In genomic region chr9:129253820-129254381, GRCh38 we compare ENCODE assay signal across 8 cellular contexts.
DNase-seq lines count a peak whose midpoint lies in the region; ATAC-seq and TF ChIP-seq lines count a peak whose summit lies in the region.

No MANE protein-coding gene starts in this region.

- no peak overlapping the region for H3K9ac ChIP-seq in neural progenitor cell

- H3K36me3 Mint-ChIP-seq in neural progenitor cell: peaks cover 2% of the 10 kb centered on the region
- no peaks in the 10 kb centered on the region for H3K36me3 Mint-ChIP-seq in activated CD8-positive, alpha-beta T cell treated with anti-CD3 and anti-CD28 coated beads for 36 hours (ENCODE audit: low read depth)

- H3K4me3 Mint-ChIP-seq in neural progenitor cell: no peak overlapping the region
- H3K4me3 Mint-ChIP-seq in activated CD8-positive, alpha-beta T cell treated with anti-CD3 and anti-CD28 coated beads for 36 hours: no peak overlapping the region

- no peak for ATAC-seq in activated CD8-positive, alpha-beta T cell treated with anti-CD3 and anti-CD28 coated beads for 36 hours

- H3K27ac ChIP-seq in angular gyrus (ENCODE audit: low read depth, low read length) (peak overlapping the region; percentile 93), neural progenitor cell (no peak overlapping the region), breast epithelium (peak overlapping the region in 1 of 2 donors; percentile 48)
- no peak overlapping the region for H3K27ac ChIP-seq in effector memory CD4-positive, alpha-beta T cell (ENCODE audit: insufficient read depth, low read length, poor library complexity, severe bottlenecking)

- no peaks in the 10 kb centered on the region for H3K9me3 Mint-ChIP-seq in neural progenitor cell
- H3K9me3 Mint-ChIP-seq in activated CD8-positive, alpha-beta T cell treated with anti-CD3 and anti-CD28 coated beads for 36 hours: no peaks in the 10 kb centered on the region

- peak overlapping the region; percentile 30 for H2AFZ ChIP-seq in neural progenitor cell (replicated peaks)

- no peaks in the 10 kb centered on the region for H4K20me1 ChIP-seq in neural progenitor cell (ENCODE audit: low read depth)

- H3K79me2 ChIP-seq in neural progenitor cell (ENCODE audit: low read depth): no peaks in the 10 kb centered on the region

- no peak overlapping the region for H3K4me3 ChIP-seq in neural progenitor cell
- peak overlapping the region in 1 of 3 donors; percentile 31 for H3K4me3 ChIP-seq in breast epithelium
- H3K4me3 ChIP-seq in effector memory CD4-positive, alpha-beta T cell (ENCODE audit: insufficient read depth, low read depth, low read length, poor library complexity, severe bottlenecking): no peak overlapping the region

- H3K4me2 ChIP-seq in neural progenitor cell: no peak overlapping the region

- CTCF ChIA-PET in activated CD8-positive, alpha-beta T cell treated with anti-CD3 and anti-CD28 coated beads for 36 hours (lab: Charles Lee): no interaction called here

- H3K9me3 ChIP-seq in neural progenitor cell (ENCODE audit: low read depth) (no peaks in the 10 kb centered on the region), breast epithelium (no peaks in the 10 kb centered on the region)
- H3K9me3 ChIP-seq in effector memory CD4-positive, alpha-beta T cell (ENCODE audit: control insufficient read depth, low read length): no peaks in the 10 kb centered on the region

- H3K27ac Mint-ChIP-seq in neural progenitor cell: peak overlapping the region; percentile 69
- H3K27ac Mint-ChIP-seq in activated CD8-positive, alpha-beta T cell treated with anti-CD3 and anti-CD28 coated beads for 36 hours: no peak overlapping the region

- TF ChIP-seq CTCF in neural progenitor cell (IDR thresholded peaks at IDR 0.05) (no peak), breast epithelium (IDR thresholded peaks at IDR 0.05) (no peak)
- no peak for TF ChIP-seq CTCF in activated CD8-positive, alpha-beta T cell treated with anti-CD3 and anti-CD28 coated beads for 36 hours (IDR thresholded peaks at IDR 0.05)

- no peak for TF ChIP-seq POLR2A in breast epithelium (IDR thresholded peaks at IDR 0.05)

- H3K4me1 ChIP-seq in neural progenitor cell: peaks cover 20% of the 10 kb centered on the region
- peaks cover 3 to 5% of the 10 kb centered on the region in 2 donors for H3K4me1 ChIP-seq in breast epithelium
- peaks cover 5% of the 10 kb centered on the region for H3K4me1 ChIP-seq in effector memory CD4-positive, alpha-beta T cell (ENCODE audit: control insufficient read depth, insufficient read depth, low read length, poor library complexity, severe bottlenecking)

- intact Hi-C loops in head of caudate nucleus (cut with DNase I): loop anchor here (10.0 kb wide), 1 partner anchor 49 kb away; no protein-coding TSS in a partner anchor
- intact Hi-C loops in breast epithelium (cut with DNase I; ENCODE audit: low total_unique reads): no loop called here
- intact Hi-C loops in activated CD8-positive, alpha-beta T cell treated with anti-CD3 and anti-CD28 coated beads for 36 hours (cut with micrococcal nuclease): no loop called here

- H3K4me1 Mint-ChIP-seq in neural progenitor cell: peaks cover 53% of the 10 kb centered on the region
- peaks cover 10% of the 10 kb centered on the region for H3K4me1 Mint-ChIP-seq in activated CD8-positive, alpha-beta T cell treated with anti-CD3 and anti-CD28 coated beads for 36 hours (ENCODE audit: low read depth)

- H3K27me3 ChIP-seq in neural progenitor cell: peaks cover 23% of the 10 kb centered on the region
- no peaks in the 10 kb centered on the region for H3K27me3 ChIP-seq in breast epithelium
- no peaks in the 10 kb centered on the region for H3K27me3 ChIP-seq in effector memory CD4-positive, alpha-beta T cell (replicated peaks; ENCODE audit: control insufficient read depth, insufficient read depth, low read length, poor library complexity, severe bottlenecking)

- peaks cover 10% of the 10 kb centered on the region for H3F3A ChIP-seq in neural progenitor cell (ENCODE audit: low read depth)

- peaks cover 18% of the 10 kb centered on the region for H3K27me3 Mint-ChIP-seq in neural progenitor cell (ENCODE audit: insufficient read depth, low read depth)
- no peaks in the 10 kb centered on the region for H3K27me3 Mint-ChIP-seq in activated CD8-positive, alpha-beta T cell treated with anti-CD3 and anti-CD28 coated beads for 36 hours

- POLR2A ChIA-PET in activated CD8-positive, alpha-beta T cell treated with anti-CD3 and anti-CD28 coated beads for 36 hours (lab: Charles Lee): interaction anchor here (1.2 kb wide), 1 partner anchor 16 kb away, joined by 4 read pairs; no protein-coding TSS in a partner anchor

- H3K36me3 ChIP-seq in neural progenitor cell: no peaks in the 10 kb centered on the region
- H3K36me3 ChIP-seq in breast epithelium: no peaks in the 10 kb centered on the region
- H3K36me3 ChIP-seq in effector memory CD4-positive, alpha-beta T cell (ENCODE audit: control insufficient read depth, insufficient read depth, low read length): no peaks in the 10 kb centered on the region

- DNase-seq in AG08396 (ENCODE audit: low spot score) (peak; percentile 57), head of caudate nucleus (peak in 40 of 42 donors; percentile 27 to 82 (median 52)), neural progenitor cell (ENCODE audit: low spot score) (peak; percentile 38), breast epithelium (ENCODE audit: low spot score in 2 of 2) (no peak), NCI-H524 treated with DMSO at 0.1 percent for 48 hours (lab: John Stamatoyannopoulos, UW) (no peak)
- no peak for DNase-seq in activated CD8-positive, alpha-beta T cell treated with anti-CD3 and anti-CD28 coated beads for 36 hours
- no peak for DNase-seq in effector memory CD4-positive, alpha-beta T cell

Comparison
In these comparisons a context has a peak if more than half of its experiments do, and no peak if none do; other contexts are left out.
1. DNase-seq: peak in AG08396 (single experiment), head of caudate nucleus (40 of 42) and neural progenitor cell (single experiment); none in breast epithelium (0 of 2), NCI-H524 treated with DMSO at 0.1 percent for 48 hours (single experiment), activated CD8-positive, alpha-beta T cell treated with anti-CD3 and anti-CD28 coated beads for 36 hours (single experiment) and effector memory CD4-positive, alpha-beta T cell (0 of 3).